Comparison of ENCODE assay signal across 21 cellular contexts in the genomic region with DNA sequence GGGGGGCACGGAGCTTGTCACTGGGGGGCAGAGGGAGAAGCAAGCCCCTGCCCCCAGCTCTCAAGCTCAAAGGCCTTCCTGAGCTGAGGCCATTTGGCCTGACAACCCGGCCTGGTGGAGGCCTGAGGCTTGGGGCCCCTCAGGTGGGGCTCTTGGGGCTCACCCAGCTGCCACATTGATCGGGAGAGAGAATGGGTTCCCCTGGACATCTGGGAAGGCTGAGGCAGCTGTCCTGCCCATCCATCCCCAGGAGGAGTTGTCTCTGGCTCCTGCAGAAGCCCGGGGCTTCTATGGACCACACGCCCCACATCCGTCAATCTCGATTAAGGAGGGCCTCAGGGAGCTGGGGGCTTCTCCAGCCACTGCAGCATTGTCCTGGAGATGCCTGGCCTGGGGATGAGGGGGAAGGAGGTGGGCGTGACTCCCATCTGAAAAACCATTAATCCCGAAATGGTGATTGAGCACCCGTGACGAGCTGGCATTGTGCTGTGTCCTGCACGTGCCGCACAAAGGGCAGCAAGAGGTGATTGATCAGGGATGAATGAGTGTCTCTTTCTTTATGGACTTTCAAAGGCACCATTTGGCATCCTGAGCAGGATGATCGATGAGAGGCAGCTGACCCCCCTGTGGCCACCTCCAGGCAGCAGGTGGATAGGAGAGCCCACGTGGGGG. TPM values are rescaled to one million over a fixed set of nuclear protein-coding genes. Genes with fewer than 3 reads are reported as not detected.
A peak's percentile ranks its signal among the peaks of the same experiment; 100 is the strongest.
DNase-seq lines count a peak whose midpoint lies in the region; ATAC-seq, FAIRE-seq and TF ChIP-seq lines count a peak whose summit lies in the region.
"Had no signal": no experiment of that assay in that cellular context is flagged by ENCODE, and none has a peak within 500 bp of the region (broad histone marks: within the 10 kb centered on the region; RNA-seq: fewer than 3 reads in every experiment).

No MANE protein-coding gene starts in this region.

- WGBS in smooth muscle cell (ENCODE audit: low lambda C conversion rate): 92% methylated on average over 15 of the region's 15 CpGs

- ATAC-seq in lower lobe of right lung (no peak), HG02798 (IDR thresholded peaks at IDR 0.05; ENCODE audit: poor library complexity, unreplicated experiment) (no peak)
- ATAC-seq: CD8-positive, alpha-beta T cell; T-helper 17 cell had no signal

- no peak overlapping the region for H3K4me3 Mint-ChIP-seq in astrocyte (ENCODE audit: unreplicated experiment)
- H3K4me3 Mint-ChIP-seq: CD8-positive, alpha-beta T cell; immature natural killer cell; T-helper 17 cell had no signal

- DNase-seq in astrocyte (ENCODE audit: low read depth) (no peak), lower lobe of right lung (peak; percentile 21), smooth muscle cell (lab: John Stamatoyannopoulos, UW; ENCODE audit: unreplicated experiment) (no peak), DMS53 treated with DMSO at 0.1 percent for 48 hours (lab: John Stamatoyannopoulos, UW; ENCODE audit: unreplicated experiment) (no peak)
- DNase-seq in stimulated activated CD4-positive, alpha-beta T cell treated with anti-CD3 and anti-CD28 coated beads, Interleukin-2, amount 100 ng/mL, for 48 hours: no peak
- DNase-seq: activated CD4-positive, alpha-beta T cell treated with anti-CD3 and anti-CD28 coated beads, Interleukin-2, amount 50 U/mL, for 48 hours; activated gamma-delta T cell treated with Interleukin-2 at 50 U/mL for 16 hours; activated T-cell treated with anti-CD3 and anti-CD28 coated beads for 4 hours; CD8-positive, alpha-beta T cell; immature natural killer cell; NCI-H1105; NCI-H2107; NCI-H524 treated with DMSO at 0.1 percent for 48 hours; T-helper 17 cell had no signal

- intact Hi-C loops in lower lobe of right lung (cut with DNase I): no loop called here

- peaks cover 8% of the 10 kb centered on the region for H3K4me1 Mint-ChIP-seq in astrocyte (ENCODE audit: low read depth, unreplicated experiment)
- H3K4me1 Mint-ChIP-seq: immature natural killer cell, T-helper 17 cell had no signal

- H3K27me3 ChIP-seq in HUES48 (ENCODE audit: control insufficient read depth, insufficient read depth, low read length) (no peaks in the 10 kb centered on the region), astrocyte (ENCODE audit: insufficient read depth, low read length) (no peaks in the 10 kb centered on the region), lower lobe of right lung (ENCODE audit: low read depth) (no peaks in the 10 kb centered on the region), smooth muscle cell (ENCODE audit: low read depth) (no peaks in the 10 kb centered on the region)
- H3K27me3 ChIP-seq: adrenal gland had no signal

- H3K36me3 ChIP-seq in HUES48 (ENCODE audit: control insufficient read depth, insufficient read depth, low read length) (no peaks in the 10 kb centered on the region), astrocyte (ENCODE audit: insufficient read depth, low read length) (no peaks in the 10 kb centered on the region), lower lobe of right lung (no peaks in the 10 kb centered on the region), smooth muscle cell (ENCODE audit: low read depth) (no peaks in the 10 kb centered on the region)
- H3K36me3 ChIP-seq: adrenal gland had no signal

- no peaks in the 10 kb centered on the region for H4K20me1 ChIP-seq in astrocyte (ENCODE audit: insufficient read depth, low read length)
- no peaks in the 10 kb centered on the region for H4K20me1 ChIP-seq in smooth muscle cell (ENCODE audit: low read depth)

- H3K27ac Mint-ChIP-seq in astrocyte (ENCODE audit: unreplicated experiment): no peak overlapping the region
- H3K27ac Mint-ChIP-seq: CD8-positive, alpha-beta T cell; immature natural killer cell; T-helper 17 cell had no signal

- TF ChIP-seq CTCF in astrocyte (IDR thresholded peaks at IDR 0.05; ENCODE audit: insufficient read depth, low read depth, low read length) (no peak), lower lobe of right lung (IDR thresholded peaks at IDR 0.05) (no peak), smooth muscle cell (IDR thresholded peaks at IDR 0.05; ENCODE audit: borderline replicate concordance, insufficient read depth, poor library complexity, severe bottlenecking) (no peak)

- no peak overlapping the region for H3K9ac ChIP-seq in HUES48 (ENCODE audit: low read depth, low read length)
- H3K9ac ChIP-seq in astrocyte (ENCODE audit: low read length): peak overlapping the region; percentile 70
- no peak overlapping the region for H3K9ac ChIP-seq in smooth muscle cell (ENCODE audit: low read depth)

- H2AFZ ChIP-seq in astrocyte (ENCODE audit: low read depth, low read length) (peak overlapping the region; percentile 98), smooth muscle cell (ENCODE audit: low read depth) (peak overlapping the region; percentile 21)

- H3K4me1 ChIP-seq in HUES48 (ENCODE audit: control insufficient read depth, insufficient read depth, low read length): peaks cover 15% of the 10 kb centered on the region
- peaks cover 17% of the 10 kb centered on the region for H3K4me1 ChIP-seq in astrocyte (ENCODE audit: insufficient read depth, low read length)
- no peaks in the 10 kb centered on the region for H3K4me1 ChIP-seq in lower lobe of right lung
- H3K4me1 ChIP-seq in smooth muscle cell (ENCODE audit: low read depth): peaks cover 21% of the 10 kb centered on the region
- H3K4me1 ChIP-seq: adrenal gland had no signal

- H3K9me3 Mint-ChIP-seq in astrocyte (ENCODE audit: unreplicated experiment): no peaks in the 10 kb centered on the region
- H3K9me3 Mint-ChIP-seq: CD8-positive, alpha-beta T cell; immature natural killer cell had no signal

- FAIRE-seq in astrocyte (lab: Jason Lieb, UNC): no peak

- H3K79me2 ChIP-seq in astrocyte (ENCODE audit: insufficient read depth, low read length): no peaks in the 10 kb centered on the region
- H3K79me2 ChIP-seq in smooth muscle cell (ENCODE audit: low read depth): no peaks in the 10 kb centered on the region

- no peaks in the 10 kb centered on the region for H3K36me3 Mint-ChIP-seq in astrocyte (ENCODE audit: low read depth, unreplicated experiment)
- H3K36me3 Mint-ChIP-seq: CD8-positive, alpha-beta T cell; immature natural killer cell had no signal

- H3K27me3 Mint-ChIP-seq in astrocyte (ENCODE audit: low read depth, unreplicated experiment): peaks cover 5% of the 10 kb centered on the region

- peak overlapping the region; percentile 60 for H3K4me2 ChIP-seq in astrocyte (ENCODE audit: low read length)
- H3K4me2 ChIP-seq in smooth muscle cell: no peak overlapping the region

- H3K27ac ChIP-seq in HUES48 (ENCODE audit: low read depth, low read length) (peak overlapping the region; percentile 75), astrocyte (ENCODE audit: low read depth, low read length) (peak overlapping the region; percentile 72), lower lobe of right lung (peak overlapping the region; percentile 58), smooth muscle cell (ENCODE audit: low read depth) (no peak overlapping the region)
- H3K27ac ChIP-seq: adrenal gland had no signal

- H3K9me3 ChIP-seq in HUES48 (ENCODE audit: control insufficient read depth, insufficient read depth, low read length): no peaks in the 10 kb centered on the region
- no peaks in the 10 kb centered on the region for H3K9me3 ChIP-seq in astrocyte (ENCODE audit: insufficient read depth, low read depth, low read length)
- no peaks in the 10 kb centered on the region for H3K9me3 ChIP-seq in lower lobe of right lung
- H3K9me3 ChIP-seq in smooth muscle cell (replicated peaks; ENCODE audit: low read depth): no peaks in the 10 kb centered on the region
- H3K9me3 ChIP-seq: adrenal gland had no signal

- no peak overlapping the region for H3K4me3 ChIP-seq in HUES48 (ENCODE audit: low read depth, low read length)
- peak overlapping the region; percentile 28 for H3K4me3 ChIP-seq in astrocyte (ENCODE audit: insufficient read depth, low read depth, low read length)
- no peak overlapping the region for H3K4me3 ChIP-seq in lower lobe of right lung
- H3K4me3 ChIP-seq in smooth muscle cell: no peak overlapping the region
- H3K4me3 ChIP-seq: adrenal gland had no signal

- H3F3A ChIP-seq in smooth muscle cell (ENCODE audit: low read depth): no peaks in the 10 kb centered on the region

RNA-seq across cellular contexts. Expression of gene CRABP1, which starts 17.3 kb away (rescaled TPM):
- total RNA-seq in astrocyte (0.30 TPM in 1 of 2 replicates, not detected in the other), lower lobe of right lung (not detected), smooth muscle cell (1.2 and 12.9 TPM in 2 replicates)
- 1.8 and 8.8 TPM in 2 replicates for polyA plus RNA-seq in smooth muscle cell
- total RNA-seq: cardiac septum; CD8-positive, alpha-beta T cell; HT-29; myocyte; subcutaneous adipose tissue; T-helper 17 cell had no signal
- polyA plus RNA-seq: immature natural killer cell had no signal

RNA-seq across cellular contexts. Expression of gene SKIC8, which starts 23.5 kb away (rescaled TPM):
- total RNA-seq in astrocyte (43.6 and 46.3 TPM in 2 replicates), lower lobe of right lung (44.4 TPM), smooth muscle cell (63.6 and 67.4 TPM in 2 replicates)
- 64.5 and 72.9 TPM in 2 replicates for polyA plus RNA-seq in smooth muscle cell

RNA-seq across cellular contexts. Expression of gene DNAJA4, which starts 58.5 kb away (rescaled TPM):
- total RNA-seq in astrocyte (0.14 TPM in 1 of 2 replicates, not detected in the other), lower lobe of right lung (34.4 TPM), smooth muscle cell (2.7 and 3.2 TPM in 2 replicates)
- 4.0 and 5.8 TPM in 2 replicates for polyA plus RNA-seq in smooth muscle cell
